9 cellular contexts compared by ENCODE assay signal in the genomic region with DNA sequence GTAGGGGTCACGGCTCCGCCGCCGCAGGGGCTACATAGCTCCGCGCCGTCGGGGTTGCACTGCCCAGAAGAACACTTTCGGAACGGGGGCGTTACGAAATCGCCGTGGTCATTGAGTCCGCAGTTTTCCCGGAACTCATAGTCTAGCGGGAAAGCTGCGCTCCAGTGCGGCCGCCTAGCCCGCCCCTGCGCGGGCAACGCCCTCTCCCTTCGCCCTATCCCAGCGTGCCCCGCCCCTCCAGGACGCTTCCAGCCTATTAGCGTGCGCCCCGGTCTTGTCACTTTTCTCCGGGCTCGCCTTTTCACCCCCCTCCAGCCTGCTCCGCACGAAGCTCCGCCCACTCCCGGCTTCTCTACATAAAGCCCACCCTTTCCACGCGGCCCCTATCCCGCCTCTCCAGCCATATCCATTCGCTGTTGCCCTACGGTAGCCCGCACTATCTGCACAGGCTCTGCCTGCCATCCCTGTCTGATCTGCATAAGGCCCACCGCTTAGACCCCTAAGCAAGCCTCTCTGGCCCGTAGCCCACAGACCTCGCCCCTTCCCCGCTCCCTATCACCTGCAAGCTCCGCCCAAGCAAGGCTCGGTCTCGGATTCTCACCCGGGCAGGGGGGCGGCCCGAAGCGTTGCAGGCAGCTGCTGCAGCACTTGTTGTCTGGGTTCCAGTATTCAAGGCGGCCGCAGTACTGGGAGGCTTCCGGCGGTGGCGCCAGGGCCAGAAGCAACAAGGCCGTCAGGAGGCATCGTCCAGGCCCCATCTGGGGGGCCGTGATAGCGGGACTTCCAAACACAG. TPM values are rescaled to one million over a fixed set of nuclear protein-coding genes. Genes with fewer than 3 reads are reported as not detected.
DNase-seq lines count a peak whose midpoint lies in the region; ATAC-seq and TF ChIP-seq lines count a peak whose summit lies in the region.
"Had no signal": no experiment of that assay in that cellular context is flagged by ENCODE, and none has a peak within 500 bp of the region (broad histone marks: within the 10 kb centered on the region; RNA-seq: fewer than 3 reads in every experiment).

No MANE protein-coding gene starts in this region.

- DNase-seq in AG09319 (ENCODE audit: extremely low read depth, low read depth) (peak; percentile 89), NCI-H345 (lab: John Stamatoyannopoulos, UW) (peak; percentile 100), kidney epithelial cell (ENCODE audit: low read depth) (peak; percentile 83)
- peak; percentile 86 to 94 (median 89) for DNase-seq in activated CD4-positive, CD25-positive, alpha-beta regulatory T cell (lab: John Stamatoyannopoulos, UW)
- peak; percentile 91 for DNase-seq in central memory CD4-positive, alpha-beta T cell
- DNase-seq in stimulated activated CD4-positive, alpha-beta T cell treated with anti-CD3 and anti-CD28 coated beads, Interleukin-15, amount 100 ng/mL, for 24 hours, result peak; percentile 99

- no peaks in the 10 kb centered on the region for H3K27me3 ChIP-seq in kidney epithelial cell (ENCODE audit: control insufficient read depth, insufficient read depth, low read length)

- H3K4me3 ChIP-seq in kidney epithelial cell (ENCODE audit: low read depth, low read length), result peak overlapping the region; percentile 52

- peak; percentile 63 for ATAC-seq in GM19023 (IDR thresholded peaks at IDR 0.05; ENCODE audit: unreplicated experiment)
- ATAC-seq in HG03280 (IDR thresholded peaks at IDR 0.05; ENCODE audit: unreplicated experiment), result peak; percentile 58

- TF ChIP-seq CTCF in AG09319 (IDR thresholded peaks at IDR 0.05; ENCODE audit: low read depth, low read length) (no peak; the same call in 1 of the 2 replicates), kidney epithelial cell (IDR thresholded peaks at IDR 0.05; ENCODE audit: insufficient read depth, low read length, poor library complexity, severe bottlenecking) (no peak)

- H3K36me3 ChIP-seq in kidney epithelial cell (ENCODE audit: control insufficient read depth, insufficient read depth, low read length), result no peaks in the 10 kb centered on the region

RNA-seq across cellular contexts. Expression of a gene that starts 1.6 kb away (rescaled TPM):
- 1.9 and 8.8 TPM in 2 replicates for total RNA-seq in kidney epithelial cell

RNA-seq across cellular contexts. Expression of a gene that starts 4.6 kb away (rescaled TPM):
- total RNA-seq in kidney epithelial cell, result 15.5 and 17.6 TPM in 2 replicates

RNA-seq across cellular contexts. Expression of a gene that starts 4.8 kb away (rescaled TPM):
- 46.8 and 59.7 TPM in 2 replicates for total RNA-seq in kidney epithelial cell

RNA-seq across cellular contexts. Expression of a gene that starts 7.8 kb away (rescaled TPM):
- total RNA-seq in kidney epithelial cell, result 15.1 and 22.0 TPM in 2 replicates

RNA-seq across cellular contexts. Expression of a gene that starts 16.2 kb away (rescaled TPM):
- total RNA-seq in kidney epithelial cell, result 0.17 and 0.82 TPM in 2 replicates
- total RNA-seq: T-helper 2 cell treated with Interferon-gamma antibody and Interleukin-4, amounts not matched to agents 100 ng/mL and 5 ng/mL, for 36 hours had no signal

Comparison
In these comparisons a context has a peak if more than half of its experiments do, and no peak if none do; other contexts are left out.
1. Peak in every context shown above with its lines: DNase-seq, ATAC-seq and H3K4me3 ChIP-seq.